In genomic region chr10:95605163-95605562, GRCh38 we compare ENCODE assay signal across 23 cellular contexts. TPM values are rescaled to one million over a fixed set of nuclear protein-coding genes. Genes with fewer than 3 reads are reported as not detected.
DNase-seq lines count a peak whose midpoint lies in the region; ATAC-seq, FAIRE-seq and TF ChIP-seq lines count a peak whose summit lies in the region.
"Had no signal": no experiment of that assay in that cellular context is flagged by ENCODE, and none has a peak within 500 bp of the region (broad histone marks: within the 10 kb centered on the region; RNA-seq: fewer than 3 reads in every experiment).

No MANE protein-coding gene starts in this region.

- H4K12ac ChIP-seq in trophoblast cell (ENCODE audit: low read depth, low read length) = no peak overlapping the region

- intact Hi-C loops in Right ventricle myocardium inferior (cut with DNase I) = loop anchor here (10.0 kb wide), 1 partner anchor 360 kb away; no protein-coding TSS in a partner anchor
- intact Hi-C loops in cardiac septum (cut with DNase I) = loop anchor here (10.0 kb wide), 1 partner anchor 360 kb away; no protein-coding TSS in a partner anchor
- intact Hi-C loops in left cardiac atrium (cut with DNase I) = no loop called here

- peaks cover 27 to 32% of the 10 kb centered on the region in 2 experiments for H3K36me3 ChIP-seq in trophoblast cell (ENCODE audit: control insufficient read depth in 1 of 2, insufficient read depth in 2 of 2, low read length in 2 of 2)

- no peak for FAIRE-seq in urothelium cell line (lab: Jason Lieb, UNC)
- FAIRE-seq: A204.1, small intestine, TTC549 had no signal

- H3K4me3 ChIP-seq in trophoblast cell (ENCODE audit: low read depth, low read length) = no peak overlapping the region

- DNase-seq in Right ventricle myocardium inferior (ENCODE audit: missing footprints) (no peak), cardiac septum (ENCODE audit: low spot score) (no peak), left cardiac atrium (peak; percentile 35), trophoblast cell (no peak), DMS53 (lab: John Stamatoyannopoulos, UW) (no peak), urothelium cell line (ENCODE audit: low spot score) (no peak)
- DNase-seq: activated CD4-positive, alpha-beta T cell treated with anti-CD3 and anti-CD28 coated beads, Interleukin-2, amount 50 U/mL, for 4 hours; activated T-cell treated with anti-CD3 and anti-CD28 coated beads, Interleukin-2, amount 50 U/mL, for 72 hours; CD8-positive, alpha-beta T cell; NCI-H146; NCI-H510A treated with DMSO at 0.1 percent for 48 hours; OCI-M1; SK-N-SH; small intestine; stimulated activated naive CD4-positive, alpha-beta T cell had no signal

- H3K23ac ChIP-seq in trophoblast cell (ENCODE audit: low read length) = no peak overlapping the region

- no peak overlapping the region for H3K4ac ChIP-seq in trophoblast cell (ENCODE audit: low read depth, low read length)

- H3K14ac ChIP-seq in trophoblast cell (ENCODE audit: low read length) = no peak overlapping the region

- H3K79me2 ChIP-seq in trophoblast cell (ENCODE audit: control insufficient read depth, insufficient read depth, low read length, poor library complexity) = no peaks in the 10 kb centered on the region

- WGBS in trophoblast cell (ENCODE audit: extremely low coverage, insufficient coverage, insufficient read length) = no CpG with 5 or more reads among the region's 3 CpGs

- no peak overlapping the region for H4K8ac ChIP-seq in trophoblast cell (ENCODE audit: low read depth, low read length)

- H4K91ac ChIP-seq in trophoblast cell (ENCODE audit: low read depth, low read length) = no peak overlapping the region

- ATAC-seq in Right ventricle myocardium inferior = peak; percentile 39
- ATAC-seq in left cardiac atrium = peak; percentile 55 to 86
- ATAC-seq in GM19455 (IDR thresholded peaks at IDR 0.05; ENCODE audit: unreplicated experiment) = no peak
- no peak for ATAC-seq in GM18505 (IDR thresholded peaks at IDR 0.05; ENCODE audit: unreplicated experiment)
- ATAC-seq: activated T-cell treated with anti-CD3 and anti-CD28 coated beads, Interleukin-2, amount 50 U/mL, for 72 hours; CD8-positive, alpha-beta T cell; esophagus mucosa; HCT116 had no signal

- H3K27ac ChIP-seq in trophoblast cell (ENCODE audit: low read depth, low read length) = peak overlapping the region; percentile 22
- H3K27ac ChIP-seq: neutrophil had no signal

- no peaks in the 10 kb centered on the region for H3K9me3 ChIP-seq in trophoblast cell (ENCODE audit: insufficient read depth, low read depth, low read length)
- H3K9me3 ChIP-seq: neutrophil, SK-N-SH had no signal

- H3K18ac ChIP-seq in trophoblast cell (ENCODE audit: low read length) = no peak overlapping the region

- no peak overlapping the region for H2BK12ac ChIP-seq in trophoblast cell (ENCODE audit: low read length)

- H3K27me3 ChIP-seq in trophoblast cell (ENCODE audit: insufficient read depth, low read length) = no peaks in the 10 kb centered on the region
- H3K27me3 ChIP-seq: neutrophil had no signal

- no peak overlapping the region for H2BK5ac ChIP-seq in trophoblast cell (ENCODE audit: low read depth, low read length, poor library complexity)

- no peak overlapping the region for H3K9ac ChIP-seq in trophoblast cell (ENCODE audit: low read length)
- H3K9ac ChIP-seq: SK-N-SH had no signal

- no peak overlapping the region for H2BK120ac ChIP-seq in trophoblast cell (ENCODE audit: insufficient read depth, low read length, poor library complexity)

- TF ChIP-seq POLR2A in GM18505 (IDR thresholded peaks at IDR 0.05; ENCODE audit: borderline replicate concordance, extremely low read depth, insufficient read depth, insufficient read length) = no peak

- H2AK5ac ChIP-seq in trophoblast cell (ENCODE audit: low read length) = no peak overlapping the region

- H2AFZ ChIP-seq in trophoblast cell (ENCODE audit: insufficient read depth, low read length, poor library complexity) = no peak overlapping the region

- H3K4me2 ChIP-seq in trophoblast cell (ENCODE audit: low read length) = no peak overlapping the region
- H3K4me2 ChIP-seq: SK-N-SH had no signal

- peaks cover 8 to 9% of the 10 kb centered on the region in 2 experiments for H3K4me1 ChIP-seq in trophoblast cell (ENCODE audit: control insufficient read depth in 1 of 2, insufficient read depth in 2 of 2, low read length in 2 of 2)

- no peaks in the 10 kb centered on the region for H3K79me1 ChIP-seq in trophoblast cell (ENCODE audit: low read length)

RNA-seq across cellular contexts. Expression of gene SORBS1, which starts 44.0 kb away (rescaled TPM):
- total RNA-seq in Right ventricle myocardium inferior (666 TPM), cardiac septum (1,045 TPM), left cardiac atrium (100 to 1,000 TPM; 465 to 617 TPM)
- 20.4 and 22.1 TPM in 2 replicates for polyA plus RNA-seq in trophoblast cell (2013)
- total RNA-seq: G401 had no signal

RNA-seq across cellular contexts. Expression of gene ALDH18A1, which starts 51.3 kb away (rescaled TPM):
- total RNA-seq in Right ventricle myocardium inferior (11.8 TPM), cardiac septum (19.8 TPM), left cardiac atrium (10 to 100 TPM; 18.7 to 26.0 TPM)
- 47.9 and 48.9 TPM in 2 replicates for polyA plus RNA-seq in trophoblast cell (2013)

Comparison
In these comparisons a context has a peak if more than half of its experiments do, and no peak if none do; other contexts are left out.
1. intact Hi-C loops: an anchor here in Right ventricle myocardium inferior (10.0 kb wide) and cardiac septum (10.0 kb wide); none called in left cardiac atrium.
2. ATAC-seq: peak in Right ventricle myocardium inferior (single experiment) and left cardiac atrium (2 of 2); none in GM19455 (single experiment) and GM18505 (single experiment).